Comparison of ENCODE assay signal across 8 cellular contexts in the genomic region with DNA sequence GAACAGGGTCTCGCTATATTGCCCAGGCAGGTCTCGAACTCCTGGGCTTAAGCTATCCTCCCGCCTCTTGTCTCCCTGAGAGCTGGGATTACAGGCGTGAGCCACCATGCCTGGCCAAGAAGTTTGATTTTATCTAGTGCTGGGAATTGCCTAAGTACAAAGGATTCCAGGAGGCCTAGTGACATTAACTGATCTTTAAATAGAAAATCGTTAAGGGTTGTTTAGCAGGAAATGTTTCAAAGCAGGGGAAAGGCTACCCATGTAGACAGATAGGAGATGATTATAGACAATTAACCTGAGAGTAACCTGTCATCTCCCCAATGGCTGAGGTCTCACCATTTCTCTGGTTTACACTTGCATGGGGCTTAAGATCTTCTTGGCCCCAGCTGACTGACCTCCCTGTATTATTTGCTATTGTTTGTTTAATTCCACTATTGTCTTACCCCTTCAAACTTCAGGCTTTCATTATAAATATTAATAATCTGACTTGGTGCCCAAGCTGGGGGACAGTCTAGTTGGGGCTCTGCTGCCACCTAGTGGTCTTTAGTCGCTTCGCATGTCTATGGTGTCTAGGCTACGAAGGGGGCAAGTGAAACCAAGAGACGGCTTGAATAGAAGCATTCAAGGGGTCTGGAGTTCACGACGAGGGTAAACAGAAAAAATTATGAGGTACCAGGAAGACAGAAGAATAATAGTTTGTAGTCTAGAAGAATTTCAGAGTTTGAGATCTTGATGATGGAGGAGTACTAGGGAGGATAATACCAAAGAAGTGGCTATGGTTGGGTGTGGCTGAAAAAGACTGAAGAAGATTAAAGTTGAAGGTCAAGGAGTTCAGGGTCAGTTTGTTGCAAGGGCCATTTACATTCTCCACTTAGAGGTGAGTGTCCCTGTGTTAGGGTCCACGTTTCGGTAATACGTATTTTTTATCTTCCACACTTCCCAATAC. TPM values are rescaled to one million over a fixed set of nuclear protein-coding genes. Genes with fewer than 3 reads are reported as not detected.
A peak's percentile ranks its signal among the peaks of the same experiment; 100 is the strongest.
DNase-seq lines count a peak whose midpoint lies in the region; ATAC-seq lines count a peak whose summit lies in the region.

No MANE protein-coding gene starts in this region.

- H3K27me3 Mint-ChIP-seq in activated CD4-positive, alpha-beta memory T cell treated with anti-CD3 and anti-CD28 coated beads for 36 hours: peaks cover 20% of the 10 kb centered on the region
- H3K27me3 Mint-ChIP-seq in memory B cell: peaks cover 15% of the 10 kb centered on the region

- H3K4me3 Mint-ChIP-seq in activated CD4-positive, alpha-beta memory T cell treated with anti-CD3 and anti-CD28 coated beads for 36 hours: no peak overlapping the region
- no peak overlapping the region for H3K4me3 Mint-ChIP-seq in memory B cell

- CTCF ChIA-PET in activated CD4-positive, alpha-beta memory T cell treated with anti-CD3 and anti-CD28 coated beads for 36 hours (lab: Charles Lee): interaction anchor here (0.6 to 5.7 kb wide), 18 partner anchors 11 to 563 kb away, joined by 3 to 90 read pairs (median 4); a partner anchor contains a TSS

- H3K36me3 Mint-ChIP-seq in activated CD4-positive, alpha-beta memory T cell treated with anti-CD3 and anti-CD28 coated beads for 36 hours: no peaks in the 10 kb centered on the region
- H3K36me3 Mint-ChIP-seq in memory B cell: no peaks in the 10 kb centered on the region

- POLR2A ChIA-PET in activated CD4-positive, alpha-beta memory T cell treated with anti-CD3 and anti-CD28 coated beads for 36 hours (lab: Charles Lee): no interaction called here

- DNase-seq in NCI-H510A treated with DMSO at 0.1 percent for 48 hours (lab: John Stamatoyannopoulos, UW) (peak; percentile 9), NCI-H510A (lab: John Stamatoyannopoulos, UW) (no peak), NCI-H526 (lab: John Stamatoyannopoulos, UW) (peak; percentile 27 to 86), memory B cell (ENCODE audit: low spot score in 2 of 2) (peak; percentile 54 to 58)
- peak; percentile 69 for DNase-seq in activated CD4-positive, alpha-beta memory T cell treated with anti-CD3 and anti-CD28 coated beads for 36 hours
- DNase-seq in effector CD4-positive, alpha-beta T cell: peak; percentile 47
- DNase-seq in stimulated activated CD8-positive, alpha-beta memory T cell treated with anti-CD3 and anti-CD28 coated beads, Interleukin-15, amount 100 ng/mL, for 4 hours (ENCODE audit: low read depth in 2 of 2): peak; percentile 6 to 32

- H3K4me1 Mint-ChIP-seq in activated CD4-positive, alpha-beta memory T cell treated with anti-CD3 and anti-CD28 coated beads for 36 hours (ENCODE audit: low read depth): peaks cover 3% of the 10 kb centered on the region
- peaks cover 3% of the 10 kb centered on the region for H3K4me1 Mint-ChIP-seq in memory B cell

- H3K9me3 Mint-ChIP-seq in activated CD4-positive, alpha-beta memory T cell treated with anti-CD3 and anti-CD28 coated beads for 36 hours: no peaks in the 10 kb centered on the region
- H3K9me3 Mint-ChIP-seq in memory B cell: no peaks in the 10 kb centered on the region

- ATAC-seq in HG02981 (IDR thresholded peaks at IDR 0.05; ENCODE audit: unreplicated experiment) (peak; percentile 82), memory B cell (ENCODE audit: low read depth) (peak; percentile 92)

- no peak overlapping the region for H3K27ac Mint-ChIP-seq in activated CD4-positive, alpha-beta memory T cell treated with anti-CD3 and anti-CD28 coated beads for 36 hours
- H3K27ac Mint-ChIP-seq in memory B cell: no peak overlapping the region

- intact Hi-C loops in activated CD4-positive, alpha-beta memory T cell treated with anti-CD3 and anti-CD28 coated beads for 36 hours (cut with micrococcal nuclease): loop anchor here (1.0 to 2.0 kb wide), 3 partner anchors 59 to 174 kb away; no protein-coding TSS in a partner anchor

RNA-seq across cellular contexts. Expression of a gene that starts 40.4 kb away (rescaled TPM):
- 10 to 100 TPM; 23.7 to 24.9 TPM for total RNA-seq in activated CD4-positive, alpha-beta memory T cell treated with anti-CD3 and anti-CD28 coated beads for 36 hours

RNA-seq across cellular contexts. Expression of a gene that starts 57.3 kb away (rescaled TPM):
- not detected for total RNA-seq in activated CD4-positive, alpha-beta memory T cell treated with anti-CD3 and anti-CD28 coated beads for 36 hours
